ENCODE assay signal across 12 cellular contexts in genomic region chr12:47224563-47225133, GRCh38.
DNase-seq lines count a peak whose midpoint lies in the region; ATAC-seq and TF ChIP-seq lines count a peak whose summit lies in the region.
"Had no signal": no experiment of that assay in that cellular context is flagged by ENCODE, and none has a peak within 500 bp of the region (broad histone marks: within the 10 kb centered on the region; RNA-seq: fewer than 3 reads in every experiment).

No MANE protein-coding gene starts in this region.

- ATAC-seq in RWPE2 (ENCODE audit: low read depth): no peak
- no peak for ATAC-seq in stimulated activated effector memory CD8-positive, alpha-beta T cell treated with anti-CD3 and anti-CD28 coated beads, Interleukin-12 subunit alpha, Interleukin-12 subunit beta, amount 100 ng/mL, for 72 hours

- H3K9ac ChIP-seq in endodermal cell (ENCODE audit: extremely low read depth, low read length, poor library complexity, severe bottlenecking): no peak overlapping the region

- no peak for TF ChIP-seq CTCF in RWPE2 (IDR thresholded peaks at IDR 0.05; ENCODE audit: poor library complexity, severe bottlenecking)
- TF ChIP-seq CTCF in endodermal cell (conservative IDR thresholded peaks at IDR 0.05): no peak

- H3K27ac Mint-ChIP-seq in activated T-cell treated with anti-CD3 and anti-CD28 coated beads, Interleukin-2, amount 50 U/mL, for 24 hours: peak overlapping the region; percentile 84
- H3K27ac Mint-ChIP-seq in endodermal cell: peak overlapping the region; percentile 62
- peak overlapping the region; percentile 93 for H3K27ac Mint-ChIP-seq in stimulated activated effector memory CD8-positive, alpha-beta T cell treated with anti-CD3 and anti-CD28 coated beads, Interleukin-12 subunit alpha, Interleukin-12 subunit beta, amount 100 ng/mL, for 72 hours

- H3K27ac ChIP-seq in RWPE2 (ENCODE audit: poor library complexity, severe bottlenecking) (peak overlapping the region; percentile 82), endodermal cell (ENCODE audit: low read depth, low read length) (no peak overlapping the region)
- H3K27ac ChIP-seq: HL-60 had no signal

- peaks cover 28% of the 10 kb centered on the region for H3K4me1 ChIP-seq in RWPE2 (ENCODE audit: insufficient read depth, poor library complexity, severe bottlenecking)
- H3K4me1 ChIP-seq in endodermal cell (ENCODE audit: control insufficient read depth, insufficient read depth, low read length): no peaks in the 10 kb centered on the region

- H3K4me3 ChIP-seq in RWPE2 (ENCODE audit: severe bottlenecking): no peak overlapping the region
- H3K4me3 ChIP-seq in endodermal cell (ENCODE audit: low read length): no peak overlapping the region
- H3K4me3 ChIP-seq: lung, skin epidermis had no signal

- H3K9me3 ChIP-seq in RWPE2 (ENCODE audit: severe bottlenecking): no peaks in the 10 kb centered on the region
- no peaks in the 10 kb centered on the region for H3K9me3 ChIP-seq in endodermal cell (ENCODE audit: control insufficient read depth, low read length)

- WGBS in endodermal cell (ENCODE audit: insufficient coverage in 1 of 2, insufficient read length in 1 of 2), 2 experiments: 85 to 87% methylated on average over 16 to 17 of the region's 17 CpGs

- no peaks in the 10 kb centered on the region for H3K9me3 Mint-ChIP-seq in activated T-cell treated with anti-CD3 and anti-CD28 coated beads, Interleukin-2, amount 50 U/mL, for 24 hours
- H3K9me3 Mint-ChIP-seq in endodermal cell: no peaks in the 10 kb centered on the region
- no peaks in the 10 kb centered on the region for H3K9me3 Mint-ChIP-seq in stimulated activated effector memory CD8-positive, alpha-beta T cell treated with anti-CD3 and anti-CD28 coated beads, Interleukin-12 subunit alpha, Interleukin-12 subunit beta, amount 100 ng/mL, for 72 hours

- H3K27me3 ChIP-seq in RWPE2 (ENCODE audit: insufficient read depth, poor library complexity, severe bottlenecking) (no peaks in the 10 kb centered on the region), endodermal cell (ENCODE audit: control insufficient read depth, insufficient read depth, low read length, poor library complexity, severe bottlenecking) (no peaks in the 10 kb centered on the region)

- DNase-seq in activated T-cell treated with anti-CD3 and anti-CD28 coated beads, Interleukin-2, amount 50 U/mL, for 24 hours: no peak
- no peak for DNase-seq in activated T-cell treated with anti-CD3 and anti-CD28 coated beads, Interleukin-2, amount 50 U/mL, for 48 hours
- DNase-seq in RWPE2 (ENCODE audit: low spot score) (no peak), endodermal cell (no peak), medulla oblongata (ENCODE audit: extremely low spot score) (no peak), NCI-H2107 treated with DMSO at 0.1 percent for 48 hours (lab: John Stamatoyannopoulos, UW; ENCODE audit: unreplicated experiment) (no peak), Kasumi-1 (lab: John Stamatoyannopoulos, UW) (no peak)
- no peak for DNase-seq in stimulated activated effector memory CD8-positive, alpha-beta T cell treated with anti-CD3 and anti-CD28 coated beads, Interleukin-12 subunit alpha, Interleukin-12 subunit beta, amount 100 ng/mL, for 72 hours (ENCODE audit: low spot score in 2 of 2)
- DNase-seq: cortex of kidney had no signal

- H3K4me1 Mint-ChIP-seq in activated T-cell treated with anti-CD3 and anti-CD28 coated beads, Interleukin-2, amount 50 U/mL, for 24 hours (ENCODE audit: low read depth): peaks cover 84% of the 10 kb centered on the region
- H3K4me1 Mint-ChIP-seq in endodermal cell: peaks cover 37% of the 10 kb centered on the region
- peaks cover 54% of the 10 kb centered on the region for H3K4me1 Mint-ChIP-seq in stimulated activated effector memory CD8-positive, alpha-beta T cell treated with anti-CD3 and anti-CD28 coated beads, Interleukin-12 subunit alpha, Interleukin-12 subunit beta, amount 100 ng/mL, for 72 hours

- peaks cover 90% of the 10 kb centered on the region for H3K36me3 Mint-ChIP-seq in activated T-cell treated with anti-CD3 and anti-CD28 coated beads, Interleukin-2, amount 50 U/mL, for 24 hours (ENCODE audit: low read depth)
- H3K36me3 Mint-ChIP-seq in endodermal cell (ENCODE audit: low read depth): no peaks in the 10 kb centered on the region
- H3K36me3 Mint-ChIP-seq in stimulated activated effector memory CD8-positive, alpha-beta T cell treated with anti-CD3 and anti-CD28 coated beads, Interleukin-12 subunit alpha, Interleukin-12 subunit beta, amount 100 ng/mL, for 72 hours: peaks cover 100% of the 10 kb centered on the region

- H3K4me3 Mint-ChIP-seq in activated T-cell treated with anti-CD3 and anti-CD28 coated beads, Interleukin-2, amount 50 U/mL, for 24 hours: peak overlapping the region; percentile 61
- peak overlapping the region; percentile 2 for H3K4me3 Mint-ChIP-seq in endodermal cell
- peak overlapping the region; percentile 71 for H3K4me3 Mint-ChIP-seq in stimulated activated effector memory CD8-positive, alpha-beta T cell treated with anti-CD3 and anti-CD28 coated beads, Interleukin-12 subunit alpha, Interleukin-12 subunit beta, amount 100 ng/mL, for 72 hours

- H3K27me3 Mint-ChIP-seq in activated T-cell treated with anti-CD3 and anti-CD28 coated beads, Interleukin-2, amount 50 U/mL, for 24 hours: no peaks in the 10 kb centered on the region
- no peaks in the 10 kb centered on the region for H3K27me3 Mint-ChIP-seq in endodermal cell (ENCODE audit: insufficient read depth)

- H3K36me3 ChIP-seq in RWPE2 (ENCODE audit: low read depth): no peaks in the 10 kb centered on the region
- no peaks in the 10 kb centered on the region for H3K36me3 ChIP-seq in endodermal cell (ENCODE audit: control insufficient read depth, insufficient read depth, low read length)

Comparison
In these comparisons a context has a peak if more than half of its experiments do, and no peak if none do; other contexts are left out.
1. H3K4me3 Mint-ChIP-seq: peak in every context shown above with its lines; median percentile 71 in stimulated activated effector memory CD8-positive, alpha-beta T cell treated with anti-CD3 and anti-CD28 coated beads, Interleukin-12 subunit alpha, Interleukin-12 subunit beta, amount 100 ng/mL, for 72 hours; 61 in activated T-cell treated with anti-CD3 and anti-CD28 coated beads, Interleukin-2, amount 50 U/mL, for 24 hours; 2 in endodermal cell.